In genomic region chr17:30950189-30950588, GRCh38 we compare ENCODE assay signal across 3 cellular contexts.
TF ChIP-seq lines count a peak whose summit lies in the region.

No MANE protein-coding gene starts in this region.

TF ChIP-seq in SK-N-SH, 30 proteins besides CTCF, POLR2A, EP300 and RAD21:
- no peak for TF ChIP-seq TAF1 (IDR thresholded peaks at IDR 0.05; ENCODE audit: borderline replicate concordance, low read depth, low read length)

TF ChIP-seq in SK-N-SH treated with all-trans-retinoic acid at 6 μM for 48 hours, 23 proteins besides CTCF, POLR2A, EP300 and RAD21:
- TF ChIP-seq PPARA (CRISPR knock-in tag; IDR thresholded peaks at IDR 0.05; ENCODE audit: borderline replicate concordance) (no peak), ZFP30 (CRISPR knock-in tag; IDR thresholded peaks at IDR 0.05) (no peak), ESRRG (CRISPR knock-in tag; IDR thresholded peaks at IDR 0.05) (no peak), ZNF70 (CRISPR knock-in tag; IDR thresholded peaks at IDR 0.05) (no peak), ARNTL (CRISPR knock-in tag; IDR thresholded peaks at IDR 0.05; ENCODE audit: borderline replicate concordance, low read depth) (no peak), TOX (CRISPR knock-in tag; IDR thresholded peaks at IDR 0.05; ENCODE audit: borderline replicate concordance) (no peak), ZNF8 (CRISPR knock-in tag; IDR thresholded peaks at IDR 0.05) (no peak), CSRNP3 (CRISPR knock-in tag; IDR thresholded peaks at IDR 0.05) (no peak), ZC3H10 (CRISPR knock-in tag; IDR thresholded peaks at IDR 0.05) (no peak), ISL1 (CRISPR knock-in tag; IDR thresholded peaks at IDR 0.05) (no peak), PATZ1 (CRISPR knock-in tag; IDR thresholded peaks at IDR 0.05; ENCODE audit: borderline replicate concordance) (no peak), CREB5 (CRISPR knock-in tag; IDR thresholded peaks at IDR 0.05; ENCODE audit: low read depth) (no peak), OSR1 (CRISPR knock-in tag; IDR thresholded peaks at IDR 0.05) (no peak), BACH2 (CRISPR knock-in tag; IDR thresholded peaks at IDR 0.05; ENCODE audit: borderline replicate concordance) (no peak), RARB (CRISPR knock-in tag; IDR thresholded peaks at IDR 0.05) (no peak)
TF ChIP-seq in SK-N-SH treated with all-trans-retinoic acid at 6 μM for 48 hours: peak in this region for 0.

TF ChIP-seq in GM23338, 12 proteins besides CTCF, POLR2A, EP300 and RAD21:
- TF ChIP-seq EZH2 (IDR thresholded peaks at IDR 0.05; ENCODE audit: low read depth, unreplicated experiment) (no peak), ZNF462 (CRISPR knock-in tag; IDR thresholded peaks at IDR 0.05) (no peak), JUNB (IDR thresholded peaks at IDR 0.05; ENCODE audit: unreplicated experiment) (no peak), CREB1 (CRISPR knock-in tag; IDR thresholded peaks at IDR 0.05; ENCODE audit: low read depth) (no peak), NANOG (IDR thresholded peaks at IDR 0.05; ENCODE audit: borderline replicate concordance) (no peak), ZNF331 (CRISPR knock-in tag; IDR thresholded peaks at IDR 0.05; ENCODE audit: low read depth) (no peak), ZNF114 (CRISPR knock-in tag; IDR thresholded peaks at IDR 0.05) (no peak), ETS1 (IDR thresholded peaks at IDR 0.05) (no peak), POLR2AphosphoS5 (IDR thresholded peaks at IDR 0.05; ENCODE audit: low read depth) (no peak), EZH2phosphoT487 (IDR thresholded peaks at IDR 0.05; ENCODE audit: unreplicated experiment) (no peak), REST (IDR thresholded peaks at IDR 0.05; ENCODE audit: unreplicated experiment) (no peak), STAT1 (IDR thresholded peaks at IDR 0.05; ENCODE audit: unreplicated experiment) (no peak)
